Comparison of ENCODE assay signal across 8 cellular contexts in the genomic region with DNA sequence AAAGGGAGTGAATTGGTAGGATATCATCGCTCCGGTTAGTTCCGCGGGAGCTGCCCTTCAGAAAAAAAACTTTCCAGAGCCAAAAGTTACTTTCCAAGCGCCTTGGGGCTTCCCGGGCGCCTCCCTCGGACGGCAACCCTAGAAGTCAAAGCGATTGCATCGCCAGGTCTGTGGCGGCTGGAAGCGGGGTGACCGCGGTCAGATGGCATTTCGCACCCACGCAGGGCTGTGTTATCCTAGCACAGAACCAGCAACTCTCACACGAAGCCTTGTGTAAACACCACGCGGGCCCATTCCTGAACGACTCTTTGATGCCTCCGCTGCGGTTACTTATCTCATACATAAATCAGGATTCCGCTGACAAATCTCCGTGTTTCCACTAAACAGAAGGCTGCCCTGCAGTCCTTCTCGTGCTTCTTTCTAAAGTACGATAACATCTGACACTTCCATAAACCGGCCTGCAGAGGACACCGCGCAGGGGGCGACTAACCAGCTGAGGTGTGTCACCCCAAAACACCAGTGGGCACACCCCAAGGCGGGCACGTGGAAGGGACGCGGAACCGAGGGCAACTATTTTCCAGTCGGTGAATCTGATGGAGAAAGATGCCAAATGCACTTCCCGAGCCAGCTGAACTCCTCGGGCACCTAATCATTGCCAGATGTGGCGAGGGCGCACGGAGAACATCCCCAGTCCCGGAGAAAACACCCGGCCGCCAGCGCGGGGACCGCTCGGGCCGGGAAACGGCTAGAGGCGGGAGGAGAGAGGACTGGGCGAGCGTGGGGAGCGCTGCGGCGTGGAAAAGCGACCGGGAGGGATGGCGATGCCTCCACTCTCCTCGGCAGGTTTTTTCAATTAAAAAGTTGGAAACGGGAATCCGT. TPM values are rescaled to one million over a fixed set of nuclear protein-coding genes. Genes with fewer than 3 reads are reported as not detected.
DNase-seq lines count a peak whose midpoint lies in the region; ATAC-seq, FAIRE-seq and TF ChIP-seq lines count a peak whose summit lies in the region.

No MANE protein-coding gene starts in this region.

- H3K9me3 Mint-ChIP-seq in endodermal cell (no peaks in the 10 kb centered on the region), nephron progenitor cell (no peaks in the 10 kb centered on the region)

- H3K56ac ChIP-seq in IMR-90 (ENCODE audit: extremely low read depth, insufficient read depth, low read length) = no peak overlapping the region

- peak; percentile 60 for ATAC-seq in IMR-90 (ENCODE audit: low read depth)

- no peak overlapping the region for H2BK20ac ChIP-seq in IMR-90 (ENCODE audit: low read depth, low read length)

- POLR2A ChIA-PET in IMR-90 (lab: Charles Lee; ENCODE audit: unreplicated experiment) = no interaction called here

- no peak overlapping the region for H3K9ac ChIP-seq in IMR-90 (ENCODE audit: low read depth, low read length)
- H3K9ac ChIP-seq in endodermal cell (ENCODE audit: extremely low read depth, low read length, poor library complexity, severe bottlenecking) = peak overlapping the region; percentile 85

- H2AK5ac ChIP-seq in IMR-90 (ENCODE audit: low read depth, low read length) = no peak overlapping the region

- 0 out of 2 replicates have a peak overlapping the region, but pooled peaks have one; percentile 12 for H2BK120ac ChIP-seq in IMR-90 (ENCODE audit: low read depth, low read length)

- peak overlapping the region; percentile 87 for H3K27ac Mint-ChIP-seq in endodermal cell
- H3K27ac Mint-ChIP-seq in nephron progenitor cell = peak overlapping the region; percentile 99

- peak overlapping the region; percentile 28 for H2AFZ ChIP-seq in IMR-90 (replicated peaks; ENCODE audit: low read length, poor library complexity)

- intact Hi-C loops in IMR-90 (cut with micrococcal nuclease) = loop anchor here (5.0 to 10.0 kb wide), 5 partner anchors 102 to 335 kb away; no protein-coding TSS in a partner anchor

- H4K91ac ChIP-seq in IMR-90 (ENCODE audit: insufficient read depth, low read depth, low read length) = no peak overlapping the region

- H2BK5ac ChIP-seq in IMR-90 (ENCODE audit: low read depth, low read length, poor library complexity, severe bottlenecking) = no peak overlapping the region

- no peak overlapping the region for H3K14ac ChIP-seq in IMR-90 (replicated peaks; ENCODE audit: low read depth, low read length)

- peak; percentile 56 for DNase-seq in AG08395 (ENCODE audit: low spot score)
- DNase-seq in IMR-90 = peak; percentile 85
- peak; percentile 74 for DNase-seq in endodermal cell
- peak; percentile 65 for DNase-seq in nephron progenitor cell
- DNase-seq in activated naive CD4-positive, alpha-beta T cell treated with Interleukin-2 at 50 U/mL for 16 hours = no peak
- DNase-seq in GM12891 (ENCODE audit: insufficient read length, low spot score) = no peak
- no peak for DNase-seq in COLO668 (lab: John Stamatoyannopoulos, UW; ENCODE audit: unreplicated experiment)
- no peak for DNase-seq in HuH-7.5 (ENCODE audit: low spot score)

- H3K4me1 ChIP-seq in IMR-90 (ENCODE audit: control insufficient read depth, insufficient read depth, low read length) = peaks cover 5% of the 10 kb centered on the region; the same call in 1 of the 2 replicates
- H3K4me1 ChIP-seq in endodermal cell (ENCODE audit: control insufficient read depth, insufficient read depth, low read length) = peaks cover 7% of the 10 kb centered on the region

- no peak overlapping the region; the same call in 1 of the 2 replicates for H3K18ac ChIP-seq in IMR-90 (ENCODE audit: low read depth, low read length)

- CTCF ChIA-PET in IMR-90 (lab: Yijun Ruan, JAX) = interaction anchor here (0.8 kb wide), 1 partner anchor 95 kb away, joined by 3 read pairs; no protein-coding TSS in a partner anchor

- H3K4me3 ChIP-seq in IMR-90 (ENCODE audit: insufficient read depth, low read depth, low read length) (peak overlapping the region; percentile 35), endodermal cell (ENCODE audit: low read length) (peak overlapping the region; percentile 98)

- H3K36me3 ChIP-seq in IMR-90 (ENCODE audit: control insufficient read depth, insufficient read depth, low read length) (no peaks in the 10 kb centered on the region), endodermal cell (ENCODE audit: control insufficient read depth, insufficient read depth, low read length) (peaks cover 8% of the 10 kb centered on the region)

- peaks cover 5% of the 10 kb centered on the region; the same call in 1 of the 2 replicates for H4K20me1 ChIP-seq in IMR-90 (ENCODE audit: insufficient read depth, low read length)

- in situ Hi-C loops in IMR-90 (cut with MboI; ENCODE audit: low sequenced_read_pairs) = no loop called here

- peaks cover 35% of the 10 kb centered on the region for H3K27me3 ChIP-seq in IMR-90 (ENCODE audit: control insufficient read depth, insufficient read depth, low read length)
- H3K27me3 ChIP-seq in endodermal cell (ENCODE audit: control insufficient read depth, insufficient read depth, low read length, poor library complexity, severe bottlenecking) = no peaks in the 10 kb centered on the region

- no TSS peak for BruUV-seq in IMR-90 (replicated peaks; lab: Mats Ljungman, UMichigan)

- H3K36me3 Mint-ChIP-seq in endodermal cell (ENCODE audit: low read depth) = peaks cover 7% of the 10 kb centered on the region
- H3K36me3 Mint-ChIP-seq in nephron progenitor cell (ENCODE audit: low read depth) = no peaks in the 10 kb centered on the region

- no peak for FAIRE-seq in GM12891 (lab: Jason Lieb, UNC)

- peak overlapping the region; percentile 84 for H3K4me2 ChIP-seq in IMR-90 (ENCODE audit: low read depth, low read length)

- peak overlapping the region; percentile 58 for H2AK9ac ChIP-seq in IMR-90 (replicated peaks; ENCODE audit: low read depth, low read length, poor library complexity)

- 0 out of 2 replicates have a peak, but pooled peaks cover 3% of the 10 kb centered on the region for H3K9me1 ChIP-seq in IMR-90 (ENCODE audit: insufficient read depth, low read length)

- H2BK15ac ChIP-seq in IMR-90 (ENCODE audit: low read depth, low read length) = no peak overlapping the region

- H3K4me1 Mint-ChIP-seq in endodermal cell (peaks cover 27% of the 10 kb centered on the region), nephron progenitor cell (peaks cover 54% of the 10 kb centered on the region)

- TF ChIP-seq CTCF in IMR-90 (conservative IDR thresholded peaks at IDR 0.05; ENCODE audit: low read depth, low read length) = no peak
- no peak for TF ChIP-seq CTCF in endodermal cell (conservative IDR thresholded peaks at IDR 0.05)
- TF ChIP-seq CTCF in nephron progenitor cell (IDR thresholded peaks at IDR 0.05) = no peak

- 0 out of 2 replicates have a peak overlapping the region, but pooled peaks have one; percentile 72 for H3K23ac ChIP-seq in IMR-90 (ENCODE audit: low read depth, low read length)

- 0% methylated on average over 40 of the region's 63 CpGs; no CpG with 5 or more reads in 1 of the 2 experiments for WGBS in IMR-90 (ENCODE audit: extremely low coverage in 2 of 2, insufficient read length in 1 of 2), 2 experiments
- 0% methylated on average over 47 to 63 of the region's 63 CpGs for WGBS in endodermal cell (ENCODE audit: insufficient coverage in 1 of 2, insufficient read length in 1 of 2), 2 experiments

- no peak overlapping the region for H4K5ac ChIP-seq in IMR-90 (ENCODE audit: low read depth, low read length)

- H3K27ac ChIP-seq in IMR-90 (ENCODE audit: insufficient read depth, low read length) (no peak overlapping the region), endodermal cell (ENCODE audit: low read depth, low read length) (no peak overlapping the region)

- no peak for TF ChIP-seq RAD21 in IMR-90 (IDR thresholded peaks at IDR 0.05; ENCODE audit: low read length)

- peak overlapping the region; percentile 87 for H3K4me3 Mint-ChIP-seq in endodermal cell
- H3K4me3 Mint-ChIP-seq in nephron progenitor cell = peak overlapping the region; percentile 95

- peak overlapping the region; percentile 49; the same call in 1 of the 2 replicates for H3K4ac ChIP-seq in IMR-90 (ENCODE audit: low read depth, low read length)

- H3K27me3 Mint-ChIP-seq in endodermal cell (ENCODE audit: insufficient read depth) (peaks cover 55% of the 10 kb centered on the region), nephron progenitor cell (ENCODE audit: low read depth, poor library complexity) (peaks cover 24% of the 10 kb centered on the region)

- H3K9me3 ChIP-seq in IMR-90 (ENCODE audit: control insufficient read depth, insufficient read depth, low read length) (no peaks in the 10 kb centered on the region), endodermal cell (ENCODE audit: control insufficient read depth, low read length) (no peaks in the 10 kb centered on the region)

- no peak overlapping the region for H4K8ac ChIP-seq in IMR-90 (ENCODE audit: low read depth in 2 of 2, low read length in 2 of 2)

- TF ChIP-seq POLR2A in IMR-90 (IDR thresholded peaks at IDR 0.05; ENCODE audit: low read depth, low read length) (no peak), GM12891 (IDR thresholded peaks at IDR 0.05; ENCODE audit: low read depth, low read length) (no peak)

- no peaks in the 10 kb centered on the region for H3K79me1 ChIP-seq in IMR-90 (ENCODE audit: low read depth in 1 of 2, low read length in 2 of 2)

- dilution Hi-C loops in IMR-90 (cut with HindIII; ENCODE audit: low sequenced_read_pairs, unreplicated experiment) = no loop called here

TF ChIP-seq in IMR-90, 13 proteins besides CTCF, POLR2A, EP300 and RAD21:
- peak; percentile 18; the same call in 1 of the 2 replicates for TF ChIP-seq FOS (IDR thresholded peaks at IDR 0.05; ENCODE audit: low read depth, low read length)
- peak; percentile 94 for TF ChIP-seq BHLHE40 (IDR thresholded peaks at IDR 0.05; ENCODE audit: low read depth, low read length)
- TF ChIP-seq MXI1 (IDR thresholded peaks at IDR 0.05; ENCODE audit: borderline replicate concordance, low read depth, low read length) = no peak
- peak; percentile 73 for TF ChIP-seq CEBPB (IDR thresholded peaks at IDR 0.05; ENCODE audit: low read depth, low read length)
- peak; percentile 80 for TF ChIP-seq RCOR1 (IDR thresholded peaks at IDR 0.05; ENCODE audit: insufficient replicate concordance, low read length)

TF ChIP-seq in GM12891, 5 proteins besides CTCF, POLR2A, EP300 and RAD21:
- TF ChIP-seq TAF1 (IDR thresholded peaks at IDR 0.05; ENCODE audit: low read depth, low read length) (no peak), PAX5 (IDR thresholded peaks at IDR 0.05; ENCODE audit: insufficient read depth, low read length, severe bottlenecking) (no peak), POLR2AphosphoS5 (IDR thresholded peaks at IDR 0.05; ENCODE audit: low read depth, low read length) (no peak), POU2F2 (IDR thresholded peaks at IDR 0.05; ENCODE audit: low read depth, low read length) (no peak), SPI1 (IDR thresholded peaks at IDR 0.05; ENCODE audit: low read depth, low read length) (no peak)

RNA-seq across cellular contexts. Expression of a gene that starts 0.9 kb away (rescaled TPM):
- total RNA-seq in IMR-90 (2012; rRNA removed) (1.7 and 2.3 TPM in 2 replicates), endodermal cell (100 to 1,000 TPM; 123 TPM)
- polyA plus RNA-seq in IMR-90 (2012; rRNA removed) = 0.83 and 1.0 TPM in 2 replicates
- polyA plus RNA-seq in IMR-90 (2012; cell fraction: cytosol; rRNA removed) = 0.35 and 0.63 TPM in 2 replicates
- polyA plus RNA-seq in IMR-90 (2012; cell fraction: nucleus; rRNA removed; ENCODE audit: low replicate concordance) = 0.21 and 0.54 TPM in 2 replicates
- 31.1 TPM for polyA plus RNA-seq in endodermal cell (2013, experiment 1 of 2)
- polyA plus RNA-seq in endodermal cell (2013, experiment 2 of 2) = 38.5 TPM
- 0.03 TPM for polyA plus RNA-seq in GM12891 (2012; ENCODE audit: low read depth, missing spikeins)

Comparison
In these comparisons a context has a peak if more than half of its experiments do, and no peak if none do; other contexts are left out.
1. DNase-seq: peak in AG08395 (single experiment), IMR-90 (single experiment), endodermal cell (single experiment) and nephron progenitor cell (single experiment); none in activated naive CD4-positive, alpha-beta T cell treated with Interleukin-2 at 50 U/mL for 16 hours (single experiment), GM12891 (single experiment), COLO668 (single experiment) and HuH-7.5 (single experiment).
2. RNA of a gene that starts 0.9 kb away (total RNA-seq): 123 TPM in endodermal cell; 1.7 to 2.3 TPM in IMR-90; every median in the first group is over 10 times any median in the second.